ENCODE assay signal across 8 cellular contexts in the genomic region with DNA sequence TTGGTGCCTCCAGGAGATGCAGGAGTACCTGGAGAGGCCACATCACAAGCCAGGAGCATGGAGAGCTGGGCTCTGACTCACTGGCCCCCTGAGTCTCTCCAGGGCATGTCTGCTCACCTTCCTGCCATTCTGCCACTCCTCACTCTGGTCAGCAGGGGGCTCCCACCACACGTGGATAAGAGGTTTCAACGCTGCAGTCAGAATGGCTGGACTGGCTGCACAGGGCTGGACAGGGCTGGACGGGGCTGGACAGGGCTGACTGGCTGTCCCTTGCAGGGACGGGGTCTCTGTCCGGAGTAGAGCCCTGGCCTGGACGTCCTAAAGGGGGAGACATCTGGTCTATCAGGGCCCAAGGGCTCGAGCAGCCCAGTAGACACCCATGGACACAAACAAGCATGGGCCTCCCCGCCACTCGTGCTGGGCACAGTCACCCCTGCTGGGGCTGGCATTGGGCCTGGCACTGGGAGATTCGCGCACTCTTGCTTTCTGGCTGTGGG. TPM values are rescaled to one million over a fixed set of nuclear protein-coding genes. Genes with fewer than 3 reads are reported as not detected.
A peak's percentile ranks its signal among the peaks of the same experiment; 100 is the strongest.
DNase-seq lines count a peak whose midpoint lies in the region; ATAC-seq and TF ChIP-seq lines count a peak whose summit lies in the region.

No MANE protein-coding gene starts in this region.

- no peak overlapping the region for H3K4me3 Mint-ChIP-seq in H9
- no peak overlapping the region for H3K4me3 Mint-ChIP-seq in activated CD8-positive, alpha-beta memory T cell treated with anti-CD3 and anti-CD28 coated beads, Interleukin-2, amount 10 ng/mL, durations not matched to agents 7 days and 5 days

- TF ChIP-seq CTCF in C4-2B (conservative IDR thresholded peaks at IDR 0.05) (peak; percentile 92), H9 (conservative IDR thresholded peaks at IDR 0.05) (peak; percentile 89), epithelial cell of esophagus (IDR thresholded peaks at IDR 0.05; ENCODE audit: insufficient read depth, low read depth, low read length, missing control alignments) (peak; percentile 94)

- no peaks in the 10 kb centered on the region for H3K36me3 ChIP-seq in NT2/D1 (ENCODE audit: insufficient read depth, insufficient read length, low read length)

- no peaks in the 10 kb centered on the region for H3K36me3 Mint-ChIP-seq in H9 (ENCODE audit: insufficient read depth in 1 of 3, low read depth in 3 of 3)
- H3K36me3 Mint-ChIP-seq in activated CD8-positive, alpha-beta memory T cell treated with anti-CD3 and anti-CD28 coated beads, Interleukin-2, amount 10 ng/mL, durations not matched to agents 7 days and 5 days, result peaks cover 19% of the 10 kb centered on the region

- no peak overlapping the region for H2AK5ac ChIP-seq in H9 (ENCODE audit: insufficient read length, low read length)

- no peaks in the 10 kb centered on the region; a peak in 1 of 5 replicates for H3K9me3 Mint-ChIP-seq in H9
- no peaks in the 10 kb centered on the region for H3K9me3 Mint-ChIP-seq in activated CD8-positive, alpha-beta memory T cell treated with anti-CD3 and anti-CD28 coated beads, Interleukin-2, amount 10 ng/mL, durations not matched to agents 7 days and 5 days (ENCODE audit: low read depth)

- no peak overlapping the region for H3K4me2 ChIP-seq in H9 (ENCODE audit: insufficient read depth, insufficient read length, low read length)

- H3K9me3 ChIP-seq in H9 (ENCODE audit: control insufficient read depth, low read depth, low read length) (no peaks in the 10 kb centered on the region), NT2/D1 (ENCODE audit: insufficient read depth, low read length) (no peaks in the 10 kb centered on the region)

- no peak overlapping the region for H3K23ac ChIP-seq in H9 (ENCODE audit: insufficient read length, low read depth, low read length)

- H3K27ac ChIP-seq in C4-2B (no peak overlapping the region), H9 (ENCODE audit: insufficient read length, low read depth, low read length) (no peak overlapping the region)

- no peak overlapping the region for H3K56ac ChIP-seq in H9 (ENCODE audit: insufficient read length, low read depth, low read length)

- H3K27me3 ChIP-seq in H9 (ENCODE audit: insufficient read depth, low read length), result no peaks in the 10 kb centered on the region
- H3K27me3 ChIP-seq in NT2/D1 (ENCODE audit: insufficient read depth, insufficient read length), result no peaks in the 10 kb centered on the region

- no peaks in the 10 kb centered on the region for H3K79me1 ChIP-seq in H9 (ENCODE audit: insufficient read depth, low read depth, low read length, poor library complexity, severe bottlenecking)

- no peaks in the 10 kb centered on the region for H3K4me1 ChIP-seq in H9 (ENCODE audit: insufficient read depth, low read length)
- peaks cover 12% of the 10 kb centered on the region for H3K4me1 ChIP-seq in NT2/D1 (ENCODE audit: insufficient read depth, insufficient read length)

- no peak overlapping the region for H2BK120ac ChIP-seq in H9 (ENCODE audit: low read depth, low read length, poor library complexity, severe bottlenecking)

- H3K18ac ChIP-seq in H9 (ENCODE audit: insufficient read length, low read depth, low read length), result no peak overlapping the region

- CTCF ChIA-PET in activated CD8-positive, alpha-beta memory T cell treated with anti-CD3 and anti-CD28 coated beads, Interleukin-2, amount 10 ng/mL, durations not matched to agents 7 days and 5 days (lab: Charles Lee), result interaction anchor here (0.7 to 7.9 kb wide), 29 partner anchors 8 to 275 kb away, joined by 3 to 67 read pairs (median 4); a partner anchor contains a TSS

- H2BK15ac ChIP-seq in H9 (ENCODE audit: low read depth, low read length), result no peak overlapping the region

- H3K23me2 ChIP-seq in H9 (ENCODE audit: insufficient read length, low read depth, low read length, poor library complexity, severe bottlenecking), result no peaks in the 10 kb centered on the region

- H3K4ac ChIP-seq in H9 (ENCODE audit: low read depth, low read length), result no peak overlapping the region

- WGBS in H9 (ENCODE audit: extremely low coverage, insufficient read length, low lambda C conversion rate), result no CpG with 5 or more reads among the region's 11 CpGs

- no peak overlapping the region for H4K91ac ChIP-seq in H9 (ENCODE audit: insufficient read length, low read depth, low read length)

- H2BK5ac ChIP-seq in H9 (ENCODE audit: insufficient read length, low read length), result no peak overlapping the region

- peaks cover 33% of the 10 kb centered on the region for H3K27me3 Mint-ChIP-seq in H9 (ENCODE audit: low read depth)
- peaks cover 11% of the 10 kb centered on the region for H3K27me3 Mint-ChIP-seq in activated CD8-positive, alpha-beta memory T cell treated with anti-CD3 and anti-CD28 coated beads, Interleukin-2, amount 10 ng/mL, durations not matched to agents 7 days and 5 days

- H2BK20ac ChIP-seq in H9 (ENCODE audit: low read depth, low read length, poor library complexity, severe bottlenecking), result no peak overlapping the region

- H3K4me1 Mint-ChIP-seq in H9, result peaks cover 10 to 17% of the 10 kb centered on the region in 2 experiments
- peaks cover 42% of the 10 kb centered on the region for H3K4me1 Mint-ChIP-seq in activated CD8-positive, alpha-beta memory T cell treated with anti-CD3 and anti-CD28 coated beads, Interleukin-2, amount 10 ng/mL, durations not matched to agents 7 days and 5 days

- H3K9ac ChIP-seq in H9 (ENCODE audit: extremely low read depth, insufficient read length, low read length), result no peak overlapping the region
- no peak overlapping the region for H3K9ac ChIP-seq in NT2/D1 (ENCODE audit: insufficient read length, low read depth)

- no peak overlapping the region for H3T11ph ChIP-seq in H9 (ENCODE audit: low read length)

- H4K20me1 ChIP-seq in H9 (ENCODE audit: control insufficient read depth, insufficient read depth, insufficient read length), result no peaks in the 10 kb centered on the region

- H2BK12ac ChIP-seq in H9 (ENCODE audit: insufficient read length, low read depth, low read length), result no peak overlapping the region

- no peaks in the 10 kb centered on the region for H3K79me2 ChIP-seq in H9 (ENCODE audit: insufficient read depth, low read length)

- DNase-seq in H9 (peak; percentile 86), NT2/D1 (ENCODE audit: low read depth, low spot score) (peak; percentile 65), epithelial cell of esophagus (ENCODE audit: low read depth) (peak; percentile 92), mucosa of gallbladder (ENCODE audit: low spot score) (peak; percentile 83)
- DNase-seq in activated CD8-positive, alpha-beta memory T cell treated with anti-CD3 and anti-CD28 coated beads, Interleukin-2, amount 10 ng/mL, durations not matched to agents 7 days and 5 days, result peak; percentile 85
- peak; percentile 81 for DNase-seq in stimulated activated CD8-positive, alpha-beta memory T cell treated with anti-CD3 and anti-CD28 coated beads, Interleukin-4, amount 100 ng/mL, for 48 hours

- ATAC-seq in activated CD8-positive, alpha-beta memory T cell treated with anti-CD3 and anti-CD28 coated beads, Interleukin-2, amount 10 ng/mL, durations not matched to agents 7 days and 5 days, result peak; percentile 83
- no peak for ATAC-seq in HG02571 (IDR thresholded peaks at IDR 0.05; ENCODE audit: unreplicated experiment)

- no peak overlapping the region for H4K8ac ChIP-seq in H9 (replicated peaks; ENCODE audit: insufficient read length, low read depth, low read length)

- H3K14ac ChIP-seq in H9 (ENCODE audit: insufficient read depth, low read length), result no peak overlapping the region

- no peak overlapping the region for H2AFZ ChIP-seq in H9 (ENCODE audit: low read length)

- no peak overlapping the region for H3K4me3 ChIP-seq in NT2/D1 (ENCODE audit: insufficient read length, low read depth)
- no peak overlapping the region for H3K4me3 ChIP-seq in epithelial cell of esophagus (ENCODE audit: low read length)

- H3K27ac Mint-ChIP-seq in H9, result peak overlapping the region in 1 of 3 experiments; percentile 55; a peak in 1 of 7 replicates
- H3K27ac Mint-ChIP-seq in activated CD8-positive, alpha-beta memory T cell treated with anti-CD3 and anti-CD28 coated beads, Interleukin-2, amount 10 ng/mL, durations not matched to agents 7 days and 5 days, result no peak overlapping the region

- H4K5ac ChIP-seq in H9 (ENCODE audit: insufficient read length, low read depth, low read length), result no peak overlapping the region

RNA-seq across cellular contexts. Expression of a gene that starts 34.6 kb away (rescaled TPM):
- total RNA-seq in H9 (2021) (not detected in 2 replicates), mucosa of gallbladder (24.1 TPM)
- 100 to 1,000 TPM in 1 of 2 experiments, 10 to 100 TPM in 1; 97.8 to 123 TPM for total RNA-seq in activated CD8-positive, alpha-beta memory T cell treated with anti-CD3 and anti-CD28 coated beads, Interleukin-2, amount 10 ng/mL, durations not matched to agents 7 days and 5 days

Comparison
In these comparisons a context has a peak if more than half of its experiments do, and no peak if none do; other contexts are left out.
1. RNA of a gene that starts 34.6 kb away (total RNA-seq): 97.8 to 123 TPM in activated CD8-positive, alpha-beta memory T cell treated with anti-CD3 and anti-CD28 coated beads, Interleukin-2, amount 10 ng/mL, durations not matched to agents 7 days and 5 days and 24.1 TPM in mucosa of gallbladder (single experiment); not detected in H9; every median in the first group is over 10 times any median in the second.
2. Peak in every context shown above with its lines, with median percentiles within 50 percentile points of each other: CTCF ChIP-seq and DNase-seq.